Comparison of ENCODE assay signal across 8 cellular contexts in the genomic region with DNA sequence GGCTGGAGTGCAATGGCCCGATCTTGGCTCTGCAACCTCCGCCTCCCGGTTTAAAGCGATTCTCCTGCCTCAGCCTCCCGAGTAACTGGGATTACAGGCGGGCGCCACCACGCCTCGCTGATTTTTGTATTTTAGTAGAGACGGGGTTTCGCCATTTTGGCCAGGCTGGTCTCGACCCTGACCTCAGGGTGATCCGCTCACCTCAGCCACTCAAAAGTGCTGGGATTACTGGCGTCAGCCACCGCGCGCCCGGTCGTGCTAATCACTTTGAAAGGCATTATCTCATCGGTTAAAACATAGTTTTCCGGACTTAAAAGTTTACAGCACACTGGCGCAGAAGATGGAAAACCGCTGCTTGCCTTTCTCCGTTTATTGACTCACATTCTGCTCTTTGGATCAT. TPM values are rescaled to one million over a fixed set of nuclear protein-coding genes. Genes with fewer than 3 reads are reported as not detected.
DNase-seq lines count a peak whose midpoint lies in the region; ATAC-seq and TF ChIP-seq lines count a peak whose summit lies in the region.

No MANE protein-coding gene starts in this region.

- TF ChIP-seq CTCF in AG09309 (IDR thresholded peaks at IDR 0.05; ENCODE audit: control insufficient read depth, insufficient read depth, low read depth, low read length, missing control alignments) (no peak), KMS-11 (conservative IDR thresholded peaks at IDR 0.05; ENCODE audit: low read depth, low read length) (no peak), coronary artery (IDR thresholded peaks at IDR 0.05) (no peak)

- no peak overlapping the region; the same call in 1 of the 2 replicates for H3K9ac ChIP-seq in KMS-11

- H3K4me3 ChIP-seq in AG09309 (ENCODE audit: control insufficient read depth, low read depth, low read length) (peak overlapping the region; percentile 56), KMS-11 (IDR thresholded peaks at IDR 0.05; ENCODE audit: insufficient read depth, low read depth, low read length) (no peak overlapping the region), coronary artery (peak overlapping the region; percentile 96)

- H3K4me2 ChIP-seq in KMS-11: peak overlapping the region; percentile 31; the same call in 1 of the 2 replicates

- H3K36me3 Mint-ChIP-seq in naive thymus-derived CD8-positive, alpha-beta T cell: peaks cover 10 to 30% (median 28%) of the 10 kb centered on the region in 3 donors

- peaks cover 0 to 3% (median 0%) of the 10 kb centered on the region in 5 donors for H3K27me3 Mint-ChIP-seq in naive thymus-derived CD8-positive, alpha-beta T cell

- H3K27me3 ChIP-seq in KMS-11 (ENCODE audit: insufficient read depth, low read depth): no peaks in the 10 kb centered on the region

- peaks cover 0 to 41% (median 15%) of the 10 kb centered on the region in 9 donors for H3K9me3 Mint-ChIP-seq in naive thymus-derived CD8-positive, alpha-beta T cell

- no peak overlapping the region; the same call in 1 of the 2 replicates for H3K27ac ChIP-seq in KMS-11
- H3K27ac ChIP-seq in coronary artery: peak overlapping the region in 1 of 2 donors; percentile 96

- peaks cover 13 to 33% (median 29%) of the 10 kb centered on the region in 4 donors for H3K4me1 Mint-ChIP-seq in naive thymus-derived CD8-positive, alpha-beta T cell

- H3K4me1 ChIP-seq in KMS-11 (ENCODE audit: low read depth, poor library complexity, severe bottlenecking): no peaks in the 10 kb centered on the region

- no peaks in the 10 kb centered on the region for H4K20me1 ChIP-seq in KMS-11 (ENCODE audit: insufficient read depth)

- H3K36me3 ChIP-seq in KMS-11 (ENCODE audit: insufficient read depth): no peaks in the 10 kb centered on the region

- H3K4me3 Mint-ChIP-seq in naive thymus-derived CD8-positive, alpha-beta T cell: peak overlapping the region in 9 of 10 donors; percentile 15 to 100 (median 65)

- DNase-seq in AG09309 (ENCODE audit: low read depth) (no peak), coronary artery (ENCODE audit: low spot score) (no peak), DMS114 treated with DMSO at 0.1 percent for 48 hours (lab: John Stamatoyannopoulos, UW; ENCODE audit: unreplicated experiment) (no peak), activated gamma-delta T cell (lab: John Stamatoyannopoulos, UW) (no peak)
- no peak for DNase-seq in naive thymus-derived CD8-positive, alpha-beta T cell

- POLR2A ChIA-PET in naive thymus-derived CD8-positive, alpha-beta T cell (lab: Charles Lee): interaction anchor here (4.5 kb wide), 1 partner anchor 28 kb away, joined by 170 read pairs; a partner anchor contains a TSS

- H3K27ac Mint-ChIP-seq in naive thymus-derived CD8-positive, alpha-beta T cell: peak overlapping the region; percentile 11 to 99 (median 89)

- H3K79me2 ChIP-seq in KMS-11 (ENCODE audit: insufficient read depth, low read depth): peaks cover 21% of the 10 kb centered on the region

- H2AFZ ChIP-seq in KMS-11 (ENCODE audit: low read depth): peak overlapping the region; percentile 94; the same call in 1 of the 2 replicates

- ATAC-seq in naive thymus-derived CD8-positive, alpha-beta T cell: no peak
- ATAC-seq in GM18511 (IDR thresholded peaks at IDR 0.05; ENCODE audit: unreplicated experiment) (no peak), GM18870 (IDR thresholded peaks at IDR 0.05; ENCODE audit: unreplicated experiment) (no peak)

RNA-seq across cellular contexts. Expression of a gene that starts 27.6 kb away (rescaled TPM):
- 10 to 100 TPM; 31.0 to 33.6 TPM for total RNA-seq in naive thymus-derived CD8-positive, alpha-beta T cell
- polyA plus RNA-seq in naive thymus-derived CD8-positive, alpha-beta T cell: 100 to 1,000 TPM in 1 of 3 donors, 10 to 100 TPM in 2; 82.6 to 106 (median 85.4) TPM

RNA-seq across cellular contexts. Expression of a gene that starts 46.6 kb away (rescaled TPM):
- total RNA-seq in naive thymus-derived CD8-positive, alpha-beta T cell: 10 to 100 TPM; 18.7 to 19.7 TPM
- 10 to 100 TPM; 19.6 to 27.4 (median 25.9) TPM for polyA plus RNA-seq in naive thymus-derived CD8-positive, alpha-beta T cell
